ENCODE assay signal across 8 cellular contexts in the genomic region with DNA sequence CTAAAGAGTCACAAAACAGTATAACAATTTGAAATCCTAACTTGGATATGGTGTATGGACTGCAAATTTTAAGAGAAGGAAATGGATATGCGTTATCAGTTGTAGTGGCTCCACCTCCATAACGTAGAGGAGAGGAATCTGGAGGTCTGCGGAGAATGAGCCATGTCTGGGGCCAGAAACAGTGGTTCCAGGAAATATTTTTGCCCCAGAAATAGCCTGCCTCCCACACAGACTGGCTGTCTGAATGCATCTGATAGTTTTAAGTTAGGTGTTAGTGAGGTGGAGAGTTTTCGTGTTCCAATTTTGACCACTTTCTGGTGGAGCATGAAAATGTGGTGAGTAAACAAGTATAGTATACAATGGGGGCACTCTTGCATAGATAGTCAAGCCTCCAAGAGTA. TPM values are rescaled to one million over a fixed set of nuclear protein-coding genes. Genes with fewer than 3 reads are reported as not detected.
A peak's percentile ranks its signal among the peaks of the same experiment; 100 is the strongest.
DNase-seq lines count a peak whose midpoint lies in the region; TF ChIP-seq lines count a peak whose summit lies in the region.

No MANE protein-coding gene starts in this region.

- peak overlapping the region; percentile 84 for H3K27ac ChIP-seq in SU-DHL-6 (ENCODE audit: low read depth, low read length)
- H3K27ac ChIP-seq in fibroblast of lung (ENCODE audit: insufficient read depth, low read length): no peak overlapping the region
- H3K27ac ChIP-seq in urinary bladder (ENCODE audit: low read depth): no peak overlapping the region
- H3K27ac ChIP-seq in caudate nucleus (ENCODE audit: low read depth, low read length): no peak overlapping the region

- no peaks in the 10 kb centered on the region for H3K27me3 ChIP-seq in SU-DHL-6 (ENCODE audit: low read length)
- H3K27me3 ChIP-seq in fibroblast of lung (ENCODE audit: control insufficient read depth, insufficient read depth, low read length): no peaks in the 10 kb centered on the region

- H3K4me3 ChIP-seq in SU-DHL-6 (ENCODE audit: insufficient read depth, low read length, poor library complexity, severe bottlenecking): peak overlapping the region; percentile 86
- H3K4me3 ChIP-seq in fibroblast of lung (replicated peaks in 1 of 4; ENCODE audit: control extremely low read depth in 1 of 4, insufficient read depth in 1 of 4, low read depth in 3 of 4, low read length in 4 of 4): peak overlapping the region; percentile 14 to 97 (median 83)
- peak overlapping the region; percentile 16 for H3K4me3 ChIP-seq in urinary bladder (ENCODE audit: low read depth, low read length)

- H3K36me3 ChIP-seq in SU-DHL-6 (ENCODE audit: low read length) (peaks cover 14% of the 10 kb centered on the region), fibroblast of lung (ENCODE audit: control insufficient read depth, insufficient read depth, low read length) (no peaks in the 10 kb centered on the region), urinary bladder (ENCODE audit: insufficient read depth) (no peaks in the 10 kb centered on the region)

- DNase-seq in stimulated activated naive CD4-positive, alpha-beta T cell treated with Interleukin-2 at 50 U/mL for 16 hours (lab: John Stamatoyannopoulos, UW): peak; percentile 17
- DNase-seq in stimulated activated naive CD4-positive, alpha-beta T cell (lab: John Stamatoyannopoulos, UW): no peak
- peak in 1 of 2 donors; percentile 78 for DNase-seq in fibroblast of lung (ENCODE audit: low read depth in 2 of 2)
- DNase-seq in SKM-1 treated with dmso at 0.1 percent for 144 hours (lab: John Stamatoyannopoulos, UW; ENCODE audit: unreplicated experiment): no peak
- DNase-seq in Ammon's horn (ENCODE audit: low spot score): no peak
- DNase-seq in caudate nucleus (lab: John Stamatoyannopoulos, UW): no peak

- H3K9ac ChIP-seq in SU-DHL-6 (ENCODE audit: low read length) (peak overlapping the region; percentile 79), fibroblast of lung (ENCODE audit: insufficient read depth, low read length) (no peak overlapping the region)

- H2AFZ ChIP-seq in SU-DHL-6 (ENCODE audit: low read depth, low read length, severe bottlenecking) (no peak overlapping the region), fibroblast of lung (ENCODE audit: low read length) (no peak overlapping the region)

- peak overlapping the region; percentile 92 for H3K4me2 ChIP-seq in SU-DHL-6 (ENCODE audit: low read depth, low read length, poor library complexity, severe bottlenecking)
- peak overlapping the region; percentile 39 for H3K4me2 ChIP-seq in fibroblast of lung (ENCODE audit: extremely low read depth, insufficient read depth, low read length)

- WGBS in urinary bladder: 44% methylated on average over 4 of the region's 4 CpGs

- H3K79me2 ChIP-seq in SU-DHL-6 (ENCODE audit: insufficient read depth, low read length) (peaks cover 97% of the 10 kb centered on the region), fibroblast of lung (ENCODE audit: control insufficient read depth, insufficient read depth, low read length) (peaks cover 75% of the 10 kb centered on the region)

- no peaks in the 10 kb centered on the region for H3K9me2 ChIP-seq in SU-DHL-6 (replicated peaks; ENCODE audit: insufficient read depth, low read length)

- peaks cover 34% of the 10 kb centered on the region for H3F3A ChIP-seq in SU-DHL-6 (ENCODE audit: insufficient read depth)

- H3K9me3 ChIP-seq in SU-DHL-6 (ENCODE audit: insufficient read depth, low read length): no peaks in the 10 kb centered on the region
- H3K9me3 ChIP-seq in fibroblast of lung (ENCODE audit: control insufficient read depth, insufficient read depth, low read depth, low read length): no peaks in the 10 kb centered on the region

- H3K4me1 ChIP-seq in fibroblast of lung (ENCODE audit: control insufficient read depth, extremely low read depth, insufficient read depth, low read length) (peaks cover 2% of the 10 kb centered on the region), urinary bladder (ENCODE audit: insufficient read depth) (peaks cover 1% of the 10 kb centered on the region)

- peaks cover 16% of the 10 kb centered on the region for H4K20me1 ChIP-seq in SU-DHL-6 (ENCODE audit: low read depth, low read length)
- no peaks in the 10 kb centered on the region for H4K20me1 ChIP-seq in fibroblast of lung (ENCODE audit: control insufficient read depth, extremely low read depth, insufficient read depth, low read length)

- no peak for TF ChIP-seq CTCF in SU-DHL-6 (IDR thresholded peaks at IDR 0.05; ENCODE audit: insufficient read depth, low read length, poor library complexity, severe bottlenecking)
- no peak for TF ChIP-seq CTCF in fibroblast of lung (conservative IDR thresholded peaks at IDR 0.05 in 1 of 2, IDR thresholded peaks at IDR 0.05 in 1 of 2; ENCODE audit: low read depth in 1 of 2, low read length in 2 of 2)

RNA-seq across cellular contexts. Expression of gene PHTF2, which starts 1.6 kb away (rescaled TPM):
- total RNA-seq in fibroblast of lung (14.4 and 25.9 TPM in 2 replicates), urinary bladder (52.1 TPM)
- polyA plus RNA-seq in fibroblast of lung (55.4 and 64.4 TPM in 2 replicates), urinary bladder (10.9 TPM)
- 31.3 and 32.1 TPM in 2 replicates for polyA plus RNA-seq in fibroblast of lung (2012)
- 5.8 and 7.4 TPM in 2 replicates for polyA minus RNA-seq in fibroblast of lung (ENCODE audit: low replicate concordance)

RNA-seq across cellular contexts. Expression of gene TMEM60, which starts 1.9 kb away (rescaled TPM):
- total RNA-seq in fibroblast of lung (19.8 and 24.4 TPM in 2 replicates), urinary bladder (23.2 TPM)
- polyA plus RNA-seq in fibroblast of lung (45.5 and 52.5 TPM in 2 replicates), urinary bladder (16.1 TPM)
- polyA plus RNA-seq in fibroblast of lung (2012): 32.1 and 39.1 TPM in 2 replicates
- polyA minus RNA-seq in fibroblast of lung (ENCODE audit: low replicate concordance): 2.4 and 5.9 TPM in 2 replicates

Comparison
In these comparisons a context has a peak if more than half of its experiments do, and no peak if none do; other contexts are left out.
1. H3K4me3 ChIP-seq: peak in every context shown above with its lines; median percentile 86 in SU-DHL-6; 83 in fibroblast of lung; 16 in urinary bladder.